In genomic region chr1:6460349-6461236, GRCh38 we compare ENCODE assay signal across 9 cellular contexts. TPM values are rescaled to one million over a fixed set of nuclear protein-coding genes. Genes with fewer than 3 reads are reported as not detected.
DNase-seq lines count a peak whose midpoint lies in the region; ATAC-seq and TF ChIP-seq lines count a peak whose summit lies in the region.
"Had no signal": no experiment of that assay in that cellular context is flagged by ENCODE, and none has a peak within 500 bp of the region (broad histone marks: within the 10 kb centered on the region; RNA-seq: fewer than 3 reads in every experiment).

No MANE protein-coding gene starts in this region.

- DNase-seq in GM20000 (ENCODE audit: low spot score) (peak; percentile 87), fibroblast of villous mesenchyme (ENCODE audit: low read depth) (peak; percentile 17), WERI-Rb-1 (no peak), AML-193 (lab: John Stamatoyannopoulos, UW) (no peak)
- peak; percentile 83 to 87 for DNase-seq in activated CD8-positive, alpha-beta memory T cell treated with anti-CD3 and anti-CD28 coated beads for 4 hours (ENCODE audit: low read depth in 2 of 2)
- peak; percentile 60 for DNase-seq in stimulated activated CD8-positive, alpha-beta memory T cell treated with anti-CD3 and anti-CD28 coated beads, Interleukin-12 subunit alpha, Interleukin-12 subunit beta, amount 100 ng/mL, for 24 hours (ENCODE audit: extremely low read depth)
- DNase-seq: NCI-H524 had no signal

- H3K9me3 ChIP-seq in WERI-Rb-1 (ENCODE audit: severe bottlenecking): no peaks in the 10 kb centered on the region

- no peak overlapping the region for H3K27ac ChIP-seq in WERI-Rb-1

- H3K27me3 ChIP-seq in WERI-Rb-1 (ENCODE audit: insufficient read depth, low read depth, severe bottlenecking): no peaks in the 10 kb centered on the region

- H3K4me3 ChIP-seq in fibroblast of villous mesenchyme (ENCODE audit: low read depth, low read length) (peak overlapping the region; percentile 21), WERI-Rb-1 (ENCODE audit: low read depth, low read length) (no peak overlapping the region)

- no peak for ATAC-seq in SK-N-SH treated with all-trans-retinoic acid at 6 μM for 48 hours
- ATAC-seq in HG02798 (IDR thresholded peaks at IDR 0.05; ENCODE audit: poor library complexity, unreplicated experiment): no peak

- H3K36me3 ChIP-seq in WERI-Rb-1: peaks cover 9% of the 10 kb centered on the region

- no peak for TF ChIP-seq CTCF in GM20000 (IDR thresholded peaks at IDR 0.05; ENCODE audit: extremely low read depth, missing control alignments)
- TF ChIP-seq CTCF in fibroblast of villous mesenchyme (IDR thresholded peaks at IDR 0.05; ENCODE audit: insufficient read depth, low read depth, low read length): no peak
- TF ChIP-seq CTCF in WERI-Rb-1 (IDR thresholded peaks at IDR 0.05; ENCODE audit: low read depth, low read length): no peak

TF ChIP-seq in SK-N-SH treated with all-trans-retinoic acid at 6 μM for 48 hours, 23 proteins besides CTCF, POLR2A, EP300 and RAD21:
- TF ChIP-seq BACH2 (CRISPR knock-in tag; IDR thresholded peaks at IDR 0.05; ENCODE audit: borderline replicate concordance) (no peak), ZNF565 (CRISPR knock-in tag; conservative IDR thresholded peaks at IDR 0.05; ENCODE audit: low read depth) (no peak), CREB5 (CRISPR knock-in tag; IDR thresholded peaks at IDR 0.05; ENCODE audit: low read depth) (no peak), CSRNP3 (CRISPR knock-in tag; IDR thresholded peaks at IDR 0.05) (no peak), GLIS3 (CRISPR knock-in tag; IDR thresholded peaks at IDR 0.05) (no peak), PPARA (CRISPR knock-in tag; IDR thresholded peaks at IDR 0.05; ENCODE audit: borderline replicate concordance) (no peak), OSR1 (CRISPR knock-in tag; IDR thresholded peaks at IDR 0.05) (no peak), ISL1 (CRISPR knock-in tag; IDR thresholded peaks at IDR 0.05) (no peak), ARNTL (CRISPR knock-in tag; IDR thresholded peaks at IDR 0.05; ENCODE audit: borderline replicate concordance, low read depth) (no peak), ESRRG (CRISPR knock-in tag; IDR thresholded peaks at IDR 0.05) (no peak), TSHZ2 (CRISPR knock-in tag; IDR thresholded peaks at IDR 0.05) (no peak), TOX (CRISPR knock-in tag; IDR thresholded peaks at IDR 0.05; ENCODE audit: borderline replicate concordance) (no peak), POU6F1 (CRISPR knock-in tag; IDR thresholded peaks at IDR 0.05; ENCODE audit: borderline replicate concordance, low read depth) (no peak), ZFP30 (CRISPR knock-in tag; IDR thresholded peaks at IDR 0.05) (no peak), ZNF70 (CRISPR knock-in tag; IDR thresholded peaks at IDR 0.05) (no peak), ZC3H10 (CRISPR knock-in tag; IDR thresholded peaks at IDR 0.05) (no peak), ZFP3 (CRISPR knock-in tag; IDR thresholded peaks at IDR 0.05) (no peak), SNAI2 (CRISPR knock-in tag; IDR thresholded peaks at IDR 0.05) (no peak), TCF4 (CRISPR knock-in tag; IDR thresholded peaks at IDR 0.05; ENCODE audit: borderline replicate concordance) (no peak)

RNA-seq across cellular contexts. Expression of gene TNFRSF25, which starts 5.4 kb away (rescaled TPM):
- 2.9 and 3.9 TPM in 2 replicates for total RNA-seq in fibroblast of villous mesenchyme

RNA-seq across cellular contexts. Expression of gene PLEKHG5, which starts 30.9 kb away (rescaled TPM):
- 7.4 and 11.2 TPM in 2 replicates for total RNA-seq in fibroblast of villous mesenchyme

RNA-seq across cellular contexts. Expression of gene ESPN, which starts 36.0 kb away (rescaled TPM):
- total RNA-seq in fibroblast of villous mesenchyme: not detected in 2 replicates

RNA-seq across cellular contexts. Expression of gene HES2, which starts 40.9 kb away (rescaled TPM):
- total RNA-seq in fibroblast of villous mesenchyme: 0.43 TPM in 1 of 2 replicates, not detected in the other

Comparison
In these comparisons a context has a peak if more than half of its experiments do, and no peak if none do; other contexts are left out.
1. DNase-seq: peak in GM20000 (single experiment), activated CD8-positive, alpha-beta memory T cell treated with anti-CD3 and anti-CD28 coated beads for 4 hours (2 of 2), fibroblast of villous mesenchyme (single experiment) and stimulated activated CD8-positive, alpha-beta memory T cell treated with anti-CD3 and anti-CD28 coated beads, Interleukin-12 subunit alpha, Interleukin-12 subunit beta, amount 100 ng/mL, for 24 hours (single experiment); none in WERI-Rb-1 (single experiment) and AML-193 (0 of 2).